In genomic region chr10:1136268-1136667, GRCh38 we compare ENCODE assay signal across 22 cellular contexts.
A peak's percentile ranks its signal among the peaks of the same experiment; 100 is the strongest.
DNase-seq lines count a peak whose midpoint lies in the region; ATAC-seq and TF ChIP-seq lines count a peak whose summit lies in the region.
"Had no signal": no experiment of that assay in that cellular context is flagged by ENCODE, and none has a peak within 500 bp of the region (broad histone marks: within the 10 kb centered on the region; RNA-seq: fewer than 3 reads in every experiment).

No MANE protein-coding gene starts in this region.

- peaks cover 5 to 28% (median 15%) of the 10 kb centered on the region in 11 experiments for H3K36me3 ChIP-seq in BLaER1 treated with 17β-estradiol and CSF1 and Interleukin-3, amounts not matched to agents 10 nM and 100 nM

- no peak overlapping the region for H3K27ac Mint-ChIP-seq in WTC11
- H3K27ac Mint-ChIP-seq: CD4-positive, CD25-positive, alpha-beta regulatory T cell; CD8-positive, alpha-beta memory T cell had no signal

- H4K20me1 ChIP-seq in BLaER1 treated with 17β-estradiol and CSF1 and Interleukin-3, amounts not matched to agents 10 nM and 100 nM = peaks cover 0 to 9% (median 0%) of the 10 kb centered on the region in 11 experiments; a peak in 4 of 22 replicates

- POLR2A ChIA-PET in WTC11 (lab: Charles Lee) = no interaction called here

- H3K9me3 Mint-ChIP-seq in WTC11 = peaks cover 21% of the 10 kb centered on the region

- DNase-seq in left colon (no peak), lower leg skin (ENCODE audit: low spot score in 2 of 2) (no peak), NCI-H526 treated with DMSO at 0.1 percent for 48 hours (lab: John Stamatoyannopoulos, UW) (no peak), WTC11 (ENCODE audit: low spot score) (no peak)
- DNase-seq: 8988T; ACHN; BE2C; C1 segment of cervical spinal cord; CD4-positive, alpha-beta memory T cell; CD4-positive, CD25-positive, alpha-beta regulatory T cell; CD8-positive, alpha-beta memory T cell; COR-L47; DMS 273 treated with DMSO at 0.1 percent for 48 hours; DMS153; DMS53; DMS79; DND-41; EL; GDM1 had no signal

- peak; percentile 77 for ATAC-seq in left colon
- no peak for ATAC-seq in WTC11
- ATAC-seq: GM12878 had no signal

- CTCF ChIA-PET in WTC11 (lab: Charles Lee) = interaction anchor here (1.2 kb wide), 1 partner anchor 26 kb away, joined by 3 read pairs; no protein-coding TSS in a partner anchor

- no peak overlapping the region; a peak in 1 of 22 replicates for H3K27ac ChIP-seq in BLaER1 treated with 17β-estradiol and CSF1 and Interleukin-3, amounts not matched to agents 10 nM and 100 nM

- H3K4me3 Mint-ChIP-seq in WTC11 = no peak overlapping the region
- H3K4me3 Mint-ChIP-seq: CD14-positive monocyte; CD4-positive, alpha-beta memory T cell; CD4-positive, CD25-positive, alpha-beta regulatory T cell; CD8-positive, alpha-beta memory T cell had no signal

- H3K27me3 Mint-ChIP-seq in WTC11 (ENCODE audit: low read depth) = no peaks in the 10 kb centered on the region
- H3K27me3 Mint-ChIP-seq: CD8-positive, alpha-beta memory T cell had no signal

- TF ChIP-seq POLR2A in lower leg skin (IDR thresholded peaks at IDR 0.05) = no peak

- H3K4me1 ChIP-seq in BLaER1 treated with 17β-estradiol and CSF1 and Interleukin-3, amounts not matched to agents 10 nM and 100 nM = peaks cover 11 to 60% (median 26%) of the 10 kb centered on the region in 10 experiments
- H3K4me1 ChIP-seq: BE2C had no signal

- intact Hi-C loops in left colon (cut with DNase I, micrococcal nuclease) (no loop called here), lower leg skin (cut with DNase I; ENCODE audit: low total_unique reads) (no loop called here)

- peaks cover 13% of the 10 kb centered on the region for H3K36me3 Mint-ChIP-seq in WTC11

- peak overlapping the region in 1 of 10 experiments; percentile 26; a peak in 1 of 20 replicates for H3K4me3 ChIP-seq in BLaER1 treated with 17β-estradiol and CSF1 and Interleukin-3, amounts not matched to agents 10 nM and 100 nM
- H3K4me3 ChIP-seq in lower leg skin (ENCODE audit: low read depth, poor library complexity, severe bottlenecking) = no peak overlapping the region
- H3K4me3 ChIP-seq: GM12878 had no signal

- peaks cover 18 to 39% (median 25%) of the 10 kb centered on the region in 11 experiments for H3K9me3 ChIP-seq in BLaER1 treated with 17β-estradiol and CSF1 and Interleukin-3, amounts not matched to agents 10 nM and 100 nM (replicated peaks in 1 of 11)
- H3K9me3 ChIP-seq: BE2C had no signal

- peaks cover 11% of the 10 kb centered on the region for H3K4me1 Mint-ChIP-seq in WTC11
- H3K4me1 Mint-ChIP-seq: CD14-positive monocyte had no signal

- TF ChIP-seq CTCF in lower leg skin (IDR thresholded peaks at IDR 0.05) (no peak), WTC11 (IDR thresholded peaks at IDR 0.05) (no peak)

- H3K27me3 ChIP-seq in BLaER1 treated with 17β-estradiol and CSF1 and Interleukin-3, amounts not matched to agents 10 nM and 100 nM = no peaks in the 10 kb centered on the region
- H3K27me3 ChIP-seq: BE2C had no signal

- H3K4me2 ChIP-seq in BLaER1 treated with 17β-estradiol and CSF1 and Interleukin-3, amounts not matched to agents 10 nM and 100 nM = peak overlapping the region in 9 of 11 experiments; percentile 43 to 89 (median 83); a peak in 15 of 22 replicates

- H3K9ac ChIP-seq in BLaER1 treated with 17β-estradiol and CSF1 and Interleukin-3, amounts not matched to agents 10 nM and 100 nM = no peak overlapping the region

TF ChIP-seq in WTC11, 78 proteins besides CTCF, POLR2A, EP300 and RAD21:
- TF ChIP-seq ZNF532 (CRISPR knock-in tag; IDR thresholded peaks at IDR 0.05; ENCODE audit: borderline replicate concordance) = no peak
- TF ChIP-seq ZMAT4 (CRISPR knock-in tag; IDR thresholded peaks at IDR 0.05) = no peak
- no peak for TF ChIP-seq NR2C2 (CRISPR knock-in tag; IDR thresholded peaks at IDR 0.05)
- no peak for TF ChIP-seq SOX15 (CRISPR knock-in tag; IDR thresholded peaks at IDR 0.05)
- TF ChIP-seq MAX (CRISPR knock-in tag; IDR thresholded peaks at IDR 0.05) = no peak
TF ChIP-seq in WTC11: peak in this region for 0.
